Comparison of ENCODE assay signal across 1 cellular context in genomic region chr2:238247841-238248440, GRCh38.
TF ChIP-seq lines count a peak whose summit lies in the region.

No MANE protein-coding gene starts in this region.

TF ChIP-seq in HepG2, 621 proteins besides CTCF, POLR2A, EP300 and RAD21:
- TF ChIP-seq IRF1 (CRISPR knock-in tag; IDR thresholded peaks at IDR 0.05; ENCODE audit: low read depth) (no peak), EEA1 (CRISPR knock-in tag; IDR thresholded peaks at IDR 0.05; ENCODE audit: borderline replicate concordance) (no peak), TRIM22 (IDR thresholded peaks at IDR 0.05) (no peak), ZNF3 (CRISPR knock-in tag; IDR thresholded peaks at IDR 0.05) (no peak), MED1 (CRISPR knock-in tag; IDR thresholded peaks at IDR 0.05) (no peak), ZNF7 (CRISPR knock-in tag; IDR thresholded peaks at IDR 0.05) (no peak), ZBTB49 (CRISPR knock-in tag; IDR thresholded peaks at IDR 0.05; ENCODE audit: borderline replicate concordance) (no peak), ZNF776 (CRISPR knock-in tag; IDR thresholded peaks at IDR 0.05) (no peak), ZNF891 (CRISPR knock-in tag; IDR thresholded peaks at IDR 0.05) (no peak), AFF4 (CRISPR knock-in tag; IDR thresholded peaks at IDR 0.05) (no peak), ZNF138 (CRISPR knock-in tag; IDR thresholded peaks at IDR 0.05; ENCODE audit: low read depth) (no peak), CCDC6 (CRISPR knock-in tag; IDR thresholded peaks at IDR 0.05) (no peak), HNRNPL (IDR thresholded peaks at IDR 0.05; ENCODE audit: low read depth, low read length) (no peak), FOXA1 (IDR thresholded peaks at IDR 0.05) (no peak), FOXA1 (CRISPR knock-in tag; IDR thresholded peaks at IDR 0.05) (no peak), CENPT (CRISPR knock-in tag; IDR thresholded peaks at IDR 0.05; ENCODE audit: low read depth) (no peak), ZBTB38 (CRISPR knock-in tag; IDR thresholded peaks at IDR 0.05) (no peak)
